8 cellular contexts compared by ENCODE assay signal in the genomic region with DNA sequence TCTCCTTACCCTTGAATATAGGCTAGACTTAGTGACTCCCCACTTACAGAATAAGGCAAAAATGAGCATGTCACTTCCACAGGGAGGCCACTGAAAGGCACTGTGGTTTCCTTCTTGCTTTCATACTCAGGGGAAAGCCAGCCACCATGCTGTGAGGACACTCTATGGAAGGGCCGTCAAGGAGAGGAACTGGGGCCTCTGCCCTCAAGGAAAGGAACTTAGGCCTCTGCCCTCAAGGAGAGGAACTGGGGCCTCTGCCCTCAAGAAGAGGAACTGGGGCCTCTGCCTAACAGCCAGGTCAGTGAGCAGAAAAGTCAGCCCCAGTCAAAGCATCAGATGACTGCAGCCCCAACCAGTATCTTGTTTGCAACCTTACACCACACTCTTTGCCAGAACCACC.
DNase-seq lines count a peak whose midpoint lies in the region; ATAC-seq and TF ChIP-seq lines count a peak whose summit lies in the region.

No MANE protein-coding gene starts in this region.

- peak; percentile 32; the same call in 1 of the 2 replicates for TF ChIP-seq CTCF in Loucy (conservative IDR thresholded peaks at IDR 0.05; ENCODE audit: low read length)

- H3K9me3 ChIP-seq in Loucy (ENCODE audit: insufficient read depth, low read depth, low read length), result no peaks in the 10 kb centered on the region

- no peaks in the 10 kb centered on the region for H3K27me3 ChIP-seq in Loucy (ENCODE audit: insufficient read depth, low read length, poor library complexity, severe bottlenecking)

- peak; percentile 78 for ATAC-seq in GM18520 (IDR thresholded peaks at IDR 0.05; ENCODE audit: unreplicated experiment)
- peak; percentile 95 for ATAC-seq in GM21737 (IDR thresholded peaks at IDR 0.05; ENCODE audit: unreplicated experiment)
- peak; percentile 46 for ATAC-seq in effector memory CD8-positive, alpha-beta T cell (replicated peaks)
- ATAC-seq in HG02970 (IDR thresholded peaks at IDR 0.05; ENCODE audit: low FRiP score, unreplicated experiment), result no peak

- peaks cover 5% of the 10 kb centered on the region for H3K4me1 ChIP-seq in Loucy (ENCODE audit: insufficient read depth, low read length, poor library complexity, severe bottlenecking)

- H4K20me1 ChIP-seq in Loucy (ENCODE audit: insufficient read depth, low read length, poor library complexity, severe bottlenecking), result no peaks in the 10 kb centered on the region

- peaks cover 34% of the 10 kb centered on the region; the same call in 1 of the 2 replicates for H3K36me3 ChIP-seq in Loucy (ENCODE audit: insufficient read depth, low read length)

- H3K27me3 Mint-ChIP-seq in effector memory CD8-positive, alpha-beta T cell, result no peaks in the 10 kb centered on the region

- no peak for DNase-seq in effector memory CD8-positive, alpha-beta T cell
- DNase-seq in NCI-H2196 treated with DMSO at 0.1 percent for 48 hours (lab: John Stamatoyannopoulos, UW; ENCODE audit: unreplicated experiment) (no peak), dedifferentiated amniotic fluid mesenchymal stem cell (ENCODE audit: extremely low spot score) (no peak), DMS153 treated with DMSO at 0.1 percent for 48 hours (lab: John Stamatoyannopoulos, UW; ENCODE audit: unreplicated experiment) (no peak)

- no peaks in the 10 kb centered on the region for H3K9me2 ChIP-seq in Loucy (replicated peaks; ENCODE audit: low read depth, low read length)

- H3K4me1 Mint-ChIP-seq in effector memory CD8-positive, alpha-beta T cell (ENCODE audit: low read depth in 2 of 2), result peaks cover 0 to 6% of the 10 kb centered on the region in 2 donors

- H3K4me3 Mint-ChIP-seq in effector memory CD8-positive, alpha-beta T cell, result no peak overlapping the region

- peak overlapping the region; percentile 46 to 50 for H3K27ac Mint-ChIP-seq in effector memory CD8-positive, alpha-beta T cell

- peak overlapping the region; percentile 31 for H3K9ac ChIP-seq in Loucy (ENCODE audit: low read depth, low read length, poor library complexity, severe bottlenecking)

- no peaks in the 10 kb centered on the region for H3F3A ChIP-seq in Loucy (ENCODE audit: low read depth)

- H3K36me3 Mint-ChIP-seq in effector memory CD8-positive, alpha-beta T cell (ENCODE audit: insufficient read depth), result peaks cover 44% of the 10 kb centered on the region

- no peak overlapping the region for H2AFZ ChIP-seq in Loucy (ENCODE audit: low read length)

- H3K9me3 Mint-ChIP-seq in effector memory CD8-positive, alpha-beta T cell, result no peaks in the 10 kb centered on the region

- H3K4me2 ChIP-seq in Loucy (ENCODE audit: low read depth, low read length, poor library complexity, severe bottlenecking), result peak overlapping the region; percentile 47

- H3K4me3 ChIP-seq in Loucy (ENCODE audit: low read length, poor library complexity, severe bottlenecking), result peak overlapping the region; percentile 38

- H3K79me2 ChIP-seq in Loucy (ENCODE audit: insufficient read depth, low read length), result no peaks in the 10 kb centered on the region
